8 cellular contexts compared by ENCODE assay signal in the genomic region with DNA sequence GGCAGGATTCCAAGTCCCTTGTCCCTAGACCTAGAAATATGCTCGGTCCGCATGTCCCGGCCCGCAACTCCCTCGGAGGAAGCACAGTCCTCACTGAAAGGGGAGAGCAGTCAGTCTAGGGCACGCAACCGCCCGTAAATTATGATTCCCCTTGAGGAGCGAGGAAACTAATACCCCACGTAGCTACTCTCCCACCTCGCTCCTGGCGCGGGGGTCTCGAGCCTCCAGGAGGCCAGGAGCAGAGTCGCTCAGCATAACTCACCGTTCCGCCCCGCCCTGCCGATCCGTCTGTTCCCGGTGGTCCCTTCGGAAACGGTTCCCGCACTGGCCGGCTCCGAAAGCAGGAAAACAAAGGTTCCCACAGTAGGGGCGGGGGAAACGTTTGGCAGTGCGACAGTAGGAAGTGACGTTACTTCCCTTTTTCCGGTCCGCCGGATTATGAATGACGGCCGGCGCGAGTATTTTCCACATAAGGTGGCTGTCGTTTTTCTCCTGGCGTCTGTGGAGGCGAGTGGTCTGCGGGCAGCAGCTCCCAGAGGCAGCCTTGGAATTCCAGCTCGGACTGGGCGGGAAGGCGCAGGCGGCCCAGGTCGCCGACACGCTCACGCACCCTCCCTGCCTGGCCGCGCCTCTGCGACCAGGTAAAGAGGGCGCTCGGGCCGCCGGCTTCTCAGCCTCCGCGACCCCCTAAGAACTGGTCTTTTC.
DNase-seq lines count a peak whose midpoint lies in the region; ATAC-seq lines count a peak whose summit lies in the region.

A gene with protein sequence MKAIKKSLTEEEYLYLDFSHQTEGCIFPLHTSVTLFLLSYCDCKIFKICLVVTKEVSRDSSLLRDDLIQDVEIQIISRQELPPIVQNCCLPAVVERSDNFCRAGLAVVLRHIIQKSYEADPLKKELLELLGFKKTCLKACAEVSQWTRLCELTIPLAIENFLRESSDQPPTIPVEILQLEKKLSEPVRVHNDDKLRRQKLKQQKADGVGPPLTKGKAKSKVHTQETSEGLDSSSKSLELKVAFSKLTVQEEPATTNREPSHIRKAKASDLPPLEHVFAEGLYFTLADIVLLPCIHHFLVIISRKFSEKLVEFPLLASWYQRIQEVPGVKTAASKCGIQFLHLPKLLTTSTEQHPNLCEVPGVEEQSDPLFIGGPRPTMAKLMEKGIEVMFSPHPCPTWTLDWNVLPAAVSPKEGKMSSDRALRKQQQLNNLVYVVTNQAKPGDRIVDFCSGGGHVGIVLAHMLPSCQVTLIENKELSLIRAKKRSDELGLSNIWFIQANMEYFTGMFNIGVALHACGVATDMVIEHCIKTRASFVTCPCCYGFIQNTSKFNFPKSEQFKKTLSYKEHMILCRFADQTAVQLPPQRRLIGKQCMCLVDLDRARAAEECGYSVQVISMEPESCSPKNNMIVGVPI (plus strand): TSS at position 409 of the 705 bp plus-strand sequence. CDS start 8,830 bp downstream, outside the sequence.
A gene with protein sequence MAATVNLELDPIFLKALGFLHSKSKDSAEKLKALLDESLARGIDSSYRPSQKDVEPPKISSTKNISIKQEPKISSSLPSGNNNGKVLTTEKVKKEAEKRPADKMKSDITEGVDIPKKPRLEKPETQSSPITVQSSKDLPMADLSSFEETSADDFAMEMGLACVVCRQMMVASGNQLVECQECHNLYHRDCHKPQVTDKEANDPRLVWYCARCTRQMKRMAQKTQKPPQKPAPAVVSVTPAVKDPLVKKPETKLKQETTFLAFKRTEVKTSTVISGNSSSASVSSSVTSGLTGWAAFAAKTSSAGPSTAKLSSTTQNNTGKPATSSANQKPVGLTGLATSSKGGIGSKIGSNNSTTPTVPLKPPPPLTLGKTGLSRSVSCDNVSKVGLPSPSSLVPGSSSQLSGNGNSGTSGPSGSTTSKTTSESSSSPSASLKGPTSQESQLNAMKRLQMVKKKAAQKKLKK (minus strand): TSS at position 314 of the 705 bp plus-strand sequence. CDS start 8,684 bp downstream, outside the sequence.

- DNase-seq in Ammon's horn (ENCODE audit: low spot score): peak; percentile 95
- peak; percentile 41 for DNase-seq in GM19238 (ENCODE audit: insufficient read length, low spot score)
- DNase-seq in NCI-H524 (lab: John Stamatoyannopoulos, UW): peak; percentile 66 to 84
- peak; percentile 84 to 87 for DNase-seq in activated CD4-positive, alpha-beta T cell treated with anti-CD3 and anti-CD28 coated beads for 4 hours
- peak; percentile 83 for DNase-seq in kidney glomerular epithelial cell (lab: John Stamatoyannopoulos, UW)
- peak; percentile 59 to 75 for DNase-seq in stimulated activated CD4-positive, alpha-beta T cell treated with anti-CD3 and anti-CD28 coated beads, Interleukin-1b, Interleukin-23, amount 100 ng/mL, for 1 hour (ENCODE audit: low read depth in 2 of 2)

- peak within 1 kb of the TSS; percentile 80 for H3K27ac ChIP-seq in cingulate gyrus (ENCODE audit: low read depth, low read length)

- ATAC-seq in HG03442 (IDR thresholded peaks at IDR 0.05; ENCODE audit: unreplicated experiment): peak; percentile 78

Comparison
In these comparisons a context has a peak if more than half of its experiments do, and no peak if none do; other contexts are left out.
1. Peak in every context shown above with its lines: DNase-seq, ATAC-seq and H3K27ac ChIP-seq.
2. DNase-seq: peak in every context shown above with its lines; median percentile 95 in Ammon's horn; 86 in activated CD4-positive, alpha-beta T cell treated with anti-CD3 and anti-CD28 coated beads for 4 hours; 83 in kidney glomerular epithelial cell; 75 in NCI-H524; 67 in stimulated activated CD4-positive, alpha-beta T cell treated with anti-CD3 and anti-CD28 coated beads, Interleukin-1b, Interleukin-23, amount 100 ng/mL, for 1 hour; 41 in GM19238.